ENCODE assay signal across 19 cellular contexts in the genomic region with DNA sequence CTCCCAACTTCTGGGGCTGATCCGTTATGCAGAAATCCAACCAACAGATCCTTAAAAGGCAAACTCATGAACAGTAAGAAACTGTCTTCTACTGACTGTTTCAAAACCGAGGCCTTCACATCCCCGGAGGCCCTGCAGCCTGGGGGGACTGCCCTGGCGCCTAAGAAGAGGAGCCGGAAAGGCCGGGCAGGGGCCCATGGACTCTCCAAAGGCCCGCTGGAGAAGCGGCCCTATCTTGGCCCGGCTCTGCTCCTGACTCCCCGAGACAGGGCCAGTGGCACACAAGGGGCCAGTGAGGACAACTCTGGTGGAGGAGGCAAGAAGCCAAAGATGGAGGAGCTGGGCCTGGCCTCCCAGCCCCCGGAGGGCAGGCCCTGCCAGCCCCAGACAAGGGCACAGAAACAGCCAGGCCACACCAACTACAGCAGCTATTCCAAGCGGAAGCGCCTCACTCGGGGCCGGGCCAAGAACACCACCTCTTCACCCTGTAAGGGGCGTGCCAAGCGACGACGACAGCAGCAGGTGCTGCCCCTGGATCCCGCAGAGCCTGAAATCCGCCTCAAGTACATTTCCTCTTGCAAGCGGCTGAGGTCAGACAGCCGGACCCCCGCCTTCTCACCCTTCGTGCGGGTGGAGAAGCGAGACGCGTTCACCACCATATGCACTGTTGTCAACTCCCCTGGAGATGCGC. TPM values are rescaled to one million over a fixed set of nuclear protein-coding genes. Genes with fewer than 3 reads are reported as not detected.
A peak's percentile ranks its signal among the peaks of the same experiment; 100 is the strongest.
DNase-seq lines count a peak whose midpoint lies in the region; FAIRE-seq and TF ChIP-seq lines count a peak whose summit lies in the region.
"Had no signal": no experiment of that assay in that cellular context is flagged by ENCODE, and none has a peak within 500 bp of the region (broad histone marks: within the 10 kb centered on the region; RNA-seq: fewer than 3 reads in every experiment).

No MANE protein-coding gene starts in this region.

- TSS peak; percentile 13 for BruUV-seq in mammary epithelial cell (replicated peaks; lab: Mats Ljungman, UMichigan)

- peaks cover 21% of the 10 kb centered on the region for H3K79me2 ChIP-seq in mammary epithelial cell (ENCODE audit: insufficient read depth, low read length)

- no peak overlapping the region for H2BK120ac ChIP-seq in neuronal stem cell (ENCODE audit: low read depth, low read length)

- peaks cover 38% of the 10 kb centered on the region for H3K79me1 ChIP-seq in neuronal stem cell (ENCODE audit: low read depth, low read length)

- H3K27ac ChIP-seq in mammary epithelial cell (ENCODE audit: insufficient read depth, low read depth, low read length) (no peak overlapping the region), breast epithelium (peak overlapping the region in 1 of 2 donors; percentile 25), RWPE1 (peak overlapping the region; percentile 22), neuronal stem cell (replicated peaks; ENCODE audit: low read length) (no peak overlapping the region), kidney (ENCODE audit: low read depth in 2 of 2, low read length in 2 of 2) (no peak overlapping the region)
- H3K27ac ChIP-seq: SJCRH30 had no signal

- DNase-seq in mammary epithelial cell, result no peak
- DNase-seq in breast epithelium (ENCODE audit: low spot score in 2 of 2), result no peak
- DNase-seq in H7, result peak; percentile 55
- DNase-seq in RWPE1 (ENCODE audit: low spot score), result no peak
- DNase-seq in neuronal stem cell (ENCODE audit: low spot score), result no peak
- DNase-seq in NCI-H526 treated with DMSO at 0.1 percent for 48 hours (lab: John Stamatoyannopoulos, UW), result no peak
- no peak for DNase-seq in activated naive CD4-positive, alpha-beta T cell treated with anti-CD3 and anti-CD28 coated beads, Interleukin-2, amount 50 U/mL, for 16 hours
- DNase-seq in kidney, result no peak
- DNase-seq: CD8-positive, alpha-beta T cell; DMS79; KG1; NCI-H1105 treated with DMSO at 0.1 percent for 48 hours; NCI-H1694 treated with DMSO at 0.1 percent for 48 hours; NCI-H2227 treated with DMSO at 0.1 percent for 48 hours; NCI-H510A treated with DMSO at 0.1 percent for 48 hours; RPMI8226; SJCRH30 had no signal

- WGBS in mammary epithelial cell (ENCODE audit: low coverage, missing lambda C conversion rate), result 90% methylated on average over 23 of the region's 30 CpGs
- no CpG with 5 or more reads among the region's 30 CpGs for WGBS in neuronal stem cell (ENCODE audit: extremely low coverage in 2 of 2, insufficient read length in 2 of 2, insufficient replicate concordance in 1 of 2), 2 donors

- intact Hi-C loops in mammary epithelial cell (cut with micrococcal nuclease) (no loop called here), breast epithelium (cut with DNase I; ENCODE audit: low total_unique reads) (no loop called here), kidney (cut with DNase I) (no loop called here)

- TF ChIP-seq POLR2A in breast epithelium (IDR thresholded peaks at IDR 0.05), result no peak

- H2BK15ac ChIP-seq in neuronal stem cell (ENCODE audit: low read length), result no peak overlapping the region

- no peak for FAIRE-seq in kidney (lab: Jason Lieb, UNC)
- FAIRE-seq: D721Med, H54 had no signal

- H2BK12ac ChIP-seq in neuronal stem cell (ENCODE audit: low read length), result peak overlapping the region; percentile 3

- in situ Hi-C loops in mammary epithelial cell (cut with MboI; ENCODE audit: low sequenced_read_pairs in 2 of 2), result loop anchor here in 1 of 2 donors (25.0 kb wide), 1 partner anchor 435 kb away; no protein-coding TSS in a partner anchor

- no peak overlapping the region for H4K8ac ChIP-seq in neuronal stem cell (ENCODE audit: low read depth, low read length)

- no peak overlapping the region for H3K18ac ChIP-seq in neuronal stem cell (ENCODE audit: low read length)

- H3K27me3 ChIP-seq in mammary epithelial cell (ENCODE audit: insufficient read depth, low read length) (no peaks in the 10 kb centered on the region), breast epithelium (no peaks in the 10 kb centered on the region), H7 (ENCODE audit: control insufficient read depth, insufficient read depth, low read length) (no peaks in the 10 kb centered on the region), neuronal stem cell (ENCODE audit: control insufficient read depth in 3 of 3, insufficient read depth in 3 of 3, low read depth in 1 of 3, low read length in 3 of 3) (no peaks in the 10 kb centered on the region)
- H3K27me3 ChIP-seq: SJCRH30 had no signal

- H3K4me2 ChIP-seq in mammary epithelial cell (ENCODE audit: insufficient read depth, low read depth, low read length) (no peak overlapping the region), neuronal stem cell (ENCODE audit: insufficient read depth, low read length, poor library complexity, severe bottlenecking) (no peak overlapping the region)

- no peaks in the 10 kb centered on the region for H4K20me1 ChIP-seq in mammary epithelial cell (ENCODE audit: insufficient read depth, low read length)

- POLR2A ChIA-PET in RWPE1 (lab: Yijun Ruan, JAX; ENCODE audit: low non-redundant PET), result no interaction called here

- no peak overlapping the region for H2BK5ac ChIP-seq in neuronal stem cell (ENCODE audit: low read length)

- H3K9ac ChIP-seq in mammary epithelial cell (ENCODE audit: insufficient read depth, low read length), result no peak overlapping the region
- H3K9ac ChIP-seq in neuronal stem cell (ENCODE audit: low read depth, low read length, poor library complexity), result peak overlapping the region; percentile 30
- H3K9ac ChIP-seq in kidney (ENCODE audit: low read length in 2 of 2), result no peak overlapping the region

- no peak overlapping the region for H2AK5ac ChIP-seq in neuronal stem cell (ENCODE audit: low read depth, low read length)

- no peak overlapping the region for H3K14ac ChIP-seq in neuronal stem cell (ENCODE audit: low read length)

- H4K91ac ChIP-seq in neuronal stem cell (ENCODE audit: low read depth, low read length, poor library complexity), result no peak overlapping the region

- H3K23ac ChIP-seq in neuronal stem cell (ENCODE audit: low read depth, low read length, poor library complexity), result peak overlapping the region; percentile 43

- H3K9me3 ChIP-seq in mammary epithelial cell (replicated peaks; ENCODE audit: insufficient read depth, low read length), result no peaks in the 10 kb centered on the region
- H3K9me3 ChIP-seq in breast epithelium, result no peaks in the 10 kb centered on the region
- peaks cover 0 to 2% of the 10 kb centered on the region in 2 donors for H3K9me3 ChIP-seq in neuronal stem cell (replicated peaks in 1 of 2; ENCODE audit: control insufficient read depth in 2 of 2, insufficient read depth in 1 of 2, low read depth in 1 of 2, low read length in 2 of 2)
- no peaks in the 10 kb centered on the region for H3K9me3 ChIP-seq in kidney (ENCODE audit: control insufficient read depth in 1 of 2, low read length in 2 of 2)
- H3K9me3 ChIP-seq: SJCRH30 had no signal

- dilution Hi-C loops in mammary epithelial cell (cut with HindIII; ENCODE audit: low sequenced_read_pairs), result no loop called here

- peaks cover 9% of the 10 kb centered on the region for H3K36me3 ChIP-seq in mammary epithelial cell (ENCODE audit: insufficient read depth, low read length)
- no peaks in the 10 kb centered on the region for H3K36me3 ChIP-seq in breast epithelium
- H3K36me3 ChIP-seq in H7 (replicated peaks; ENCODE audit: control insufficient read depth, insufficient read depth, low read length), result no peaks in the 10 kb centered on the region
- H3K36me3 ChIP-seq in neuronal stem cell (replicated peaks in 1 of 2; ENCODE audit: control insufficient read depth in 2 of 2, insufficient read depth in 2 of 2, low read length in 2 of 2), result peaks cover 72 to 91% of the 10 kb centered on the region in 2 donors
- H3K36me3 ChIP-seq in kidney (ENCODE audit: control insufficient read depth in 1 of 2, insufficient read depth in 2 of 2, low read length in 2 of 2), result peaks cover 0 to 3% of the 10 kb centered on the region in 2 donors

- no peaks in the 10 kb centered on the region for H3K4me1 ChIP-seq in mammary epithelial cell (ENCODE audit: insufficient read depth, low read length)
- no peaks in the 10 kb centered on the region for H3K4me1 ChIP-seq in breast epithelium
- H3K4me1 ChIP-seq in neuronal stem cell (ENCODE audit: control insufficient read depth in 2 of 2, insufficient read depth in 1 of 2, low read depth in 1 of 2, low read length in 2 of 2), result peaks cover 19 to 21% of the 10 kb centered on the region in 2 donors
- peaks cover 0 to 2% of the 10 kb centered on the region in 2 donors for H3K4me1 ChIP-seq in kidney (ENCODE audit: control insufficient read depth in 1 of 2, insufficient read depth in 1 of 2, low read depth in 1 of 2, low read length in 2 of 2)
- H3K4me1 ChIP-seq: SJCRH30 had no signal

- H3K4ac ChIP-seq in neuronal stem cell (ENCODE audit: low read length), result no peak overlapping the region

- CTCF ChIA-PET in mammary epithelial cell (lab: Charles Lee; ENCODE audit: low non-redundant PET) (no interaction called here), RWPE1 (lab: Yijun Ruan, JAX) (no interaction called here)

- TF ChIP-seq CTCF in mammary epithelial cell (conservative IDR thresholded peaks at IDR 0.05 in 1 of 2, IDR thresholded peaks at IDR 0.05 in 1 of 2; ENCODE audit: extremely low read depth in 1 of 2, insufficient read depth in 1 of 2, low read depth in 1 of 2, low read length in 2 of 2), result no peak
- TF ChIP-seq CTCF in breast epithelium (IDR thresholded peaks at IDR 0.05), result no peak
- TF ChIP-seq CTCF in RWPE1 (conservative IDR thresholded peaks at IDR 0.05; ENCODE audit: low read depth), result no peak
- no peak for TF ChIP-seq CTCF in kidney (IDR thresholded peaks at IDR 0.05; ENCODE audit: borderline replicate concordance, extremely low read depth, insufficient read depth)

- H2AFZ ChIP-seq in mammary epithelial cell (ENCODE audit: low read depth, low read length) (no peak overlapping the region), neuronal stem cell (ENCODE audit: low read length) (no peak overlapping the region)

- H3K4me3 ChIP-seq in mammary epithelial cell (replicated peaks in 1 of 3; ENCODE audit: insufficient read depth in 1 of 3, low read depth in 2 of 3, low read length in 3 of 3), result no peak overlapping the region
- H3K4me3 ChIP-seq in breast epithelium, result no peak overlapping the region
- H3K4me3 ChIP-seq in H7 (ENCODE audit: insufficient read depth, low read depth, low read length), result no peak overlapping the region
- H3K4me3 ChIP-seq in neuronal stem cell (ENCODE audit: low read length in 2 of 2), result no peak overlapping the region
- H3K4me3 ChIP-seq in kidney (ENCODE audit: low read length in 2 of 2), result no peak overlapping the region
- H3K4me3 ChIP-seq: SJCRH30 had no signal

RNA-seq across cellular contexts. Expression of a gene that starts 39.5 kb away (rescaled TPM):
- 100 to 1,000 TPM; 109 to 173 TPM for total RNA-seq in mammary epithelial cell
- polyA plus RNA-seq in mammary epithelial cell, result 71.5 TPM
- 152 TPM for polyA minus RNA-seq in mammary epithelial cell
- total RNA-seq in breast epithelium, result 100 to 1,000 TPM in 1 of 3 donors, 10 to 100 TPM in 2; 39.0 to 119 (median 81.3) TPM
- 34.2 and 43.6 TPM in 2 replicates for total RNA-seq in H7 (2014; rRNA removed; shearing (Covaris generic))
- 57.8 TPM for polyA plus RNA-seq in neuronal stem cell (2013, experiment 1 of 2)
- 61.7 TPM for polyA plus RNA-seq in neuronal stem cell (2013, experiment 2 of 2)
- total RNA-seq in kidney, result 48.3 TPM
- 37.6 TPM for polyA plus RNA-seq in kidney (ENCODE audit: insufficient read depth, low read depth, low replicate concordance)
